ENCODE assay signal across 26 cellular contexts in the genomic region with DNA sequence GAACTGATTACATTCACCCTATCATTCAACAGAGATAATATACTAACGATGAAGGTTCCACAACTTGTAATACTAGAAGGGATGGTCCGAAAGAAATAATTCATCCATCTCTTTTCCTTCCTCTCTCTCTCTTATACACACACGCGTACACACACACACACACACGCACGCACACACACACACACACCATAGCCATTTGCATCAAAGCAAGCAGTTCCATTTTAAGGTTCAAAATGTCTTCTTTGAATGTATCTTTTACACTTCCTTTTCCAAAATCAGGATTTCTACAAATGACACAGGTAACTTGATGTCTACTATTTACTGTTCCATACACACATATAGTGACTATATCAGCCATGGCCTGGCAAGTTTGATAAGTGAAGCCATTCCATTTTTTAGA. TPM values are rescaled to one million over a fixed set of nuclear protein-coding genes. Genes with fewer than 3 reads are reported as not detected.
DNase-seq lines count a peak whose midpoint lies in the region; ATAC-seq, FAIRE-seq and TF ChIP-seq lines count a peak whose summit lies in the region.
"Had no signal": no experiment of that assay in that cellular context is flagged by ENCODE, and none has a peak within 500 bp of the region (broad histone marks: within the 10 kb centered on the region; RNA-seq: fewer than 3 reads in every experiment).

No MANE protein-coding gene starts in this region.

- DNase-seq in H4 (ENCODE audit: low spot score): peak; percentile 21
- DNase-seq in dorsolateral prefrontal cortex: no peak
- DNase-seq in keratinocyte (ENCODE audit: low read depth, low spot score): no peak
- DNase-seq in small intestine: peak; percentile 31
- DNase-seq in osteoblast (ENCODE audit: insufficient read length, low spot score, missing footprints): no peak
- DNase-seq in DMS153 treated with DMSO at 0.1 percent for 48 hours (lab: John Stamatoyannopoulos, UW; ENCODE audit: unreplicated experiment): no peak
- DNase-seq: activated gamma-delta T cell; activated T-cell treated with anti-CD3 and anti-CD28 coated beads, Interleukin-2, amount 50 U/mL, for 1 hour; CD8-positive, alpha-beta T cell; DND-41; effector CD8-positive, alpha-beta T cell; mesenchymal stem cell; naive thymus-derived CD8-positive, alpha-beta T cell; NCI-H1048; NCI-H187; ovary; SJCRH30; stimulated activated CD4-positive, alpha-beta T cell treated with anti-CD3 and anti-CD28 coated beads, Interleukin-12 subunit alpha, Interleukin-12 subunit beta, amount 100 ng/mL, for 4 hours; T-cell had no signal

- H3K4me2 ChIP-seq in keratinocyte (ENCODE audit: control insufficient read depth, extremely low read depth, insufficient read depth, low read depth, low read length) (peak overlapping the region; percentile 54), osteoblast (ENCODE audit: insufficient read depth, low read length) (no peak overlapping the region)

- H2AFZ ChIP-seq in keratinocyte (ENCODE audit: control insufficient read depth, low read length) (no peak overlapping the region), osteoblast (ENCODE audit: low read length) (no peak overlapping the region)

- intact Hi-C loops in dorsolateral prefrontal cortex (cut with DNase I): no loop called here

- no peaks in the 10 kb centered on the region for H3K9me3 ChIP-seq in keratinocyte (ENCODE audit: control insufficient read depth, low read depth, low read length)
- no peaks in the 10 kb centered on the region for H3K9me3 ChIP-seq in small intestine (ENCODE audit: control insufficient read depth, low read depth)
- no peaks in the 10 kb centered on the region for H3K9me3 ChIP-seq in osteoblast (ENCODE audit: low read depth, low read length)
- H3K9me3 ChIP-seq: esophagus muscularis mucosa, HAP-1, ovary, right atrium auricular region, SJCRH30 had no signal

- H3K4me3 ChIP-seq in dorsolateral prefrontal cortex: peak overlapping the region in 56 of 59 donors; percentile 2 to 72 (median 56)
- H3K4me3 ChIP-seq in keratinocyte (ENCODE audit: control insufficient read depth in 2 of 3, extremely low read depth in 1 of 3, insufficient read depth in 2 of 3, low read depth in 1 of 3, low read length in 3 of 3): no peak overlapping the region
- H3K4me3 ChIP-seq in small intestine (ENCODE audit: low read depth in 1 of 2, low read length in 2 of 2): peak overlapping the region in 1 of 2 donors; percentile 62
- no peak overlapping the region for H3K4me3 ChIP-seq in osteoblast (ENCODE audit: insufficient read depth, low read length)
- H3K4me3 ChIP-seq: HAP-1, SJCRH30 had no signal

- H3K4me1 ChIP-seq in keratinocyte (ENCODE audit: control insufficient read depth, extremely low read depth, insufficient read depth, low read length): no peaks in the 10 kb centered on the region
- H3K4me1 ChIP-seq in small intestine (ENCODE audit: control insufficient read depth in 2 of 2, insufficient read depth in 1 of 2, low read depth in 1 of 2, low read length in 1 of 2): no peaks in the 10 kb centered on the region
- no peaks in the 10 kb centered on the region for H3K4me1 ChIP-seq in osteoblast (ENCODE audit: insufficient read depth, low read length)
- H3K4me1 ChIP-seq: HAP-1, SJCRH30 had no signal

- no peaks in the 10 kb centered on the region for H3K9me1 ChIP-seq in keratinocyte (ENCODE audit: control insufficient read depth, extremely low read depth, insufficient read depth, low read length)

- TF ChIP-seq CTCF in dorsolateral prefrontal cortex (IDR thresholded peaks at IDR 0.05 in 54 of 56, conservative IDR thresholded peaks at IDR 0.05 in 2 of 56; ENCODE audit: low read depth in 1 of 56, partially characterized antibody in 56 of 56): no peak
- no peak for TF ChIP-seq CTCF in keratinocyte (optimal IDR thresholded peaks at IDR 0.05 in 1 of 3, IDR thresholded peaks at IDR 0.05 in 1 of 3, conservative IDR thresholded peaks at IDR 0.05 in 1 of 3; ENCODE audit: extremely low read depth in 1 of 3, insufficient read depth in 2 of 3, low read length in 3 of 3)
- no peak for TF ChIP-seq CTCF in osteoblast (IDR thresholded peaks at IDR 0.05; ENCODE audit: extremely low read depth, low read depth, low read length)

- FAIRE-seq in keratinocyte (lab: Jason Lieb, UNC) (no peak), small intestine (lab: Jason Lieb, UNC) (no peak)
- FAIRE-seq: frontal cortex, RCC 7860 had no signal

- no peaks in the 10 kb centered on the region for H4K20me1 ChIP-seq in keratinocyte (ENCODE audit: control insufficient read depth, extremely low read depth, insufficient read depth, low read length)
- H4K20me1 ChIP-seq in osteoblast (ENCODE audit: insufficient read depth, low read length): no peaks in the 10 kb centered on the region

- H3K27ac ChIP-seq in dorsolateral prefrontal cortex: peak overlapping the region in 32 of 59 donors; percentile 21 to 85 (median 70)
- no peak overlapping the region for H3K27ac ChIP-seq in keratinocyte (ENCODE audit: control insufficient read depth, insufficient read depth, low read length)
- peak overlapping the region; percentile 84 to 86 for H3K27ac ChIP-seq in small intestine (ENCODE audit: low read depth in 1 of 2, low read length in 1 of 2)
- no peak overlapping the region for H3K27ac ChIP-seq in osteoblast (ENCODE audit: low read depth, low read length)
- H3K27ac ChIP-seq: esophagus muscularis mucosa, ovary, right atrium auricular region, SJCRH30 had no signal

- dilution Hi-C loops in keratinocyte (cut with MboI; ENCODE audit: extremely low pct_ligation_motif_present, low sequenced_read_pairs): no loop called here

- H3K9ac ChIP-seq in keratinocyte (ENCODE audit: control insufficient read depth, extremely low read depth, insufficient read depth, low read length): no peak overlapping the region

- no peak for ATAC-seq in GM18907 (IDR thresholded peaks at IDR 0.05; ENCODE audit: unreplicated experiment)
- ATAC-seq: activated CD4-positive, CD25-positive, alpha-beta regulatory T cell treated with anti-CD3 and anti-CD28 coated beads, Interleukin-2, amount 50 U/mL, for 24 hours; CD8-positive, alpha-beta T cell; naive thymus-derived CD8-positive, alpha-beta T cell; T-cell had no signal

- 12 to 53% (median 46%) methylated on average over 6 of the region's 6 CpGs for WGBS in small intestine, 3 donors

- peaks cover 0 to 34% (median 12%) of the 10 kb centered on the region in 45 donors for H3K27me3 ChIP-seq in dorsolateral prefrontal cortex
- peaks cover 20% of the 10 kb centered on the region for H3K27me3 ChIP-seq in keratinocyte (ENCODE audit: control insufficient read depth, extremely low read depth, insufficient read depth, low read length)
- peaks cover 0 to 6% of the 10 kb centered on the region in 2 donors for H3K27me3 ChIP-seq in small intestine (ENCODE audit: control insufficient read depth in 2 of 2, insufficient read depth in 2 of 2, low read length in 2 of 2)
- peaks cover 12% of the 10 kb centered on the region for H3K27me3 ChIP-seq in osteoblast (ENCODE audit: insufficient read depth, low read length)
- H3K27me3 ChIP-seq: ovary, right atrium auricular region, SJCRH30 had no signal

- H3K79me2 ChIP-seq in keratinocyte (ENCODE audit: control insufficient read depth, insufficient read depth, low read length): no peaks in the 10 kb centered on the region
- H3K79me2 ChIP-seq in osteoblast (ENCODE audit: insufficient read depth, low read length): no peaks in the 10 kb centered on the region

- H3K36me3 ChIP-seq in keratinocyte (ENCODE audit: control insufficient read depth in 2 of 2, extremely low read depth in 1 of 2, insufficient read depth in 2 of 2, low read length in 2 of 2) (no peaks in the 10 kb centered on the region), small intestine (ENCODE audit: control insufficient read depth in 2 of 2, insufficient read depth in 2 of 2, low read length in 2 of 2) (no peaks in the 10 kb centered on the region), osteoblast (ENCODE audit: insufficient read depth, low read length) (no peaks in the 10 kb centered on the region)
- H3K36me3 ChIP-seq: esophagus muscularis mucosa, HAP-1, ovary, right atrium auricular region, SJCRH30 had no signal

RNA-seq across cellular contexts. Expression of gene GDA, which starts 0.9 kb away (rescaled TPM):
- total RNA-seq in H4 (2014; rRNA removed; shearing (Covaris generic)): 3.7 and 4.4 TPM in 2 replicates
- total RNA-seq in dorsolateral prefrontal cortex (100 to 1,000 TPM in 66 of 120 experiments, 10 to 100 TPM in 54; 25.7 to 179 (median 102) TPM), osteoblast (not detected in 2 replicates)
- polyA plus RNA-seq in keratinocyte (0.29 to 0.75 TPM (median 0.75 TPM) in 3 replicates), small intestine (100 to 1,000 TPM in 2 of 3 donors, 10 to 100 TPM in 1; 33.1 to 210 (median 150) TPM)
- 2.8 TPM for polyA plus RNA-seq in keratinocyte (2011; ENCODE audit: low read depth)
- 0.42 and 0.78 TPM in 2 replicates for polyA plus RNA-seq in keratinocyte (2011; cell fraction: cytosol; rRNA removed)
- polyA plus RNA-seq in keratinocyte (2011; cell fraction: nucleus; rRNA removed): 1.8 and 1.9 TPM in 2 replicates
- polyA plus RNA-seq in keratinocyte (2012; ENCODE audit: low replicate concordance): 0.29 and 4.4 TPM in 2 replicates
- 0.20 to 0.67 TPM (median 0.59 TPM) in 3 replicates for polyA minus RNA-seq in keratinocyte
- 1.7 TPM for polyA minus RNA-seq in keratinocyte (2011; cell fraction: cytosol; rRNA and poly(A)+ RNA removed)
- 2.4 and 2.7 TPM in 2 replicates for polyA minus RNA-seq in keratinocyte (2011; cell fraction: nucleus; rRNA and poly(A)+ RNA removed)
- total RNA-seq: CD8-positive, alpha-beta T cell; esophagus muscularis mucosa; naive thymus-derived CD8-positive, alpha-beta T cell; SJCRH30 had no signal
- polyA plus RNA-seq: naive thymus-derived CD8-positive, alpha-beta T cell had no signal

Comparison
In these comparisons a context has a peak if more than half of its experiments do, and no peak if none do; other contexts are left out.
1. DNase-seq: peak in H4 (single experiment) and small intestine (single experiment); none in dorsolateral prefrontal cortex (0 of 10), keratinocyte (single experiment), osteoblast (single experiment) and DMS153 treated with DMSO at 0.1 percent for 48 hours (single experiment).
2. H3K27ac ChIP-seq: peak in dorsolateral prefrontal cortex (32 of 59) and small intestine (2 of 2); none in keratinocyte (single experiment) and osteoblast (single experiment).
3. H3K4me3 ChIP-seq: peak in dorsolateral prefrontal cortex (56 of 59); none in keratinocyte (0 of 3) and osteoblast (single experiment).